ENCODE assay signal across 10 cellular contexts in the genomic region with DNA sequence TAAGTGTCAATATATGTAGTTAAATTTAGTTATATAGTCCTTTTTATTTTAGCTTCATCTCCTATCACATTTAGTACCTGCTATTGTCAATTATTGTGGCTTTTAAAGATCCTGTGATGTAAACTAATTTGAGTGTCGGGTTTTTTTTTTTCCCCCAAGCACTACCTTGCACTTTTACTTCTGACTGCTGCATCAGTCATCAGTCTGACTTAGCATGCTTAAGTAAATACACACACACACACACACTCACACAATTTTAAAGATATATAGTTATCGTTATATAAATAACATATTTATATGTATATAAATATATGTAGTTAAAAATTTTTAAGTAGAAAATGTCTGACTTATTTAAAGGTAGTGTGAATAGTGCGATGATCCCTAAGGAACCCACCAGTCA.
"Had no signal": no experiment of that assay in that cellular context is flagged by ENCODE, and none has a peak within 500 bp of the region (broad histone marks: within the 10 kb centered on the region; RNA-seq: fewer than 3 reads in every experiment).

No MANE protein-coding gene starts in this region.

- H3K4me3 Mint-ChIP-seq: HFFc6 had no signal

- H3K27ac Mint-ChIP-seq: HFFc6 had no signal

- H3K4me3 ChIP-seq: GM23248, HAP-1 had no signal

- H3K9me3 Mint-ChIP-seq: HFFc6 had no signal

- FAIRE-seq: HepG2 had no signal

- H3K36me3 ChIP-seq: HAP-1 had no signal

- H3K4me1 ChIP-seq: HAP-1 had no signal

- DNase-seq: GM23248, GOT3, H7, HFFc6, KBM-7 had no signal

- H3K4me2 ChIP-seq: KMS-11 had no signal

- H3K9ac ChIP-seq: GM23248, KMS-11 had no signal

- H3K9me3 ChIP-seq: HAP-1 had no signal

- ATAC-seq: HCT116, HepG2 had no signal

- H2AFZ ChIP-seq: GM23248 had no signal

- H3K27ac ChIP-seq: GM23248, HL-60, KMS-11 had no signal
